Comparison of ENCODE assay signal across 9 cellular contexts in genomic region chr11:78080818-78081495, GRCh38. TPM values are rescaled to one million over a fixed set of nuclear protein-coding genes. Genes with fewer than 3 reads are reported as not detected.
A peak's percentile ranks its signal among the peaks of the same experiment; 100 is the strongest.
DNase-seq lines count a peak whose midpoint lies in the region; ATAC-seq and TF ChIP-seq lines count a peak whose summit lies in the region.
"Had no signal": no experiment of that assay in that cellular context is flagged by ENCODE, and none has a peak within 500 bp of the region (broad histone marks: within the 10 kb centered on the region; RNA-seq: fewer than 3 reads in every experiment).

No MANE protein-coding gene starts in this region.

- H3K79me2 ChIP-seq in DND-41 (ENCODE audit: insufficient read depth, low read length): peaks cover 41% of the 10 kb centered on the region
- H3K79me2 ChIP-seq in Loucy (ENCODE audit: insufficient read depth, low read length): peaks cover 42% of the 10 kb centered on the region

- in situ Hi-C loops in astrocyte of the cerebellum (cut with HindIII; ENCODE audit: low sequenced_read_pairs) (no loop called here), GM13977 (cut with MboI; ENCODE audit: low pct_unique_long_range_greater_than_20kb, low sequenced_read_pairs, unreplicated experiment) (no loop called here)

- no peak for ATAC-seq in DND-41 (ENCODE audit: insufficient read depth, low read depth)
- ATAC-seq in naive thymus-derived CD8-positive, alpha-beta T cell: no peak
- no peak for ATAC-seq in HG03159 (IDR thresholded peaks at IDR 0.05; ENCODE audit: unreplicated experiment)

- H3K27me3 ChIP-seq in DND-41 (ENCODE audit: insufficient read depth, low read length, poor library complexity) (no peaks in the 10 kb centered on the region), Loucy (ENCODE audit: insufficient read depth, low read length, poor library complexity, severe bottlenecking) (no peaks in the 10 kb centered on the region)

- peaks cover 44% of the 10 kb centered on the region for H3K4me1 ChIP-seq in DND-41 (ENCODE audit: insufficient read depth, low read length)
- H3K4me1 ChIP-seq in Loucy (ENCODE audit: insufficient read depth, low read length, poor library complexity, severe bottlenecking): peaks cover 40% of the 10 kb centered on the region

- TF ChIP-seq CTCF in DND-41 (IDR thresholded peaks at IDR 0.05; ENCODE audit: borderline replicate concordance, extremely low read depth, low read length, poor library complexity, severe bottlenecking) (no peak), Loucy (conservative IDR thresholded peaks at IDR 0.05; ENCODE audit: low read length) (no peak), astrocyte of the cerebellum (IDR thresholded peaks at IDR 0.05; ENCODE audit: low read depth, low read length, missing control alignments) (no peak), GM13977 (IDR thresholded peaks at IDR 0.05; ENCODE audit: extremely low read depth, insufficient read depth, missing control alignments) (no peak)

- H3K9me3 Mint-ChIP-seq in naive thymus-derived CD8-positive, alpha-beta T cell: no peaks in the 10 kb centered on the region

- peak overlapping the region; percentile 65 to 97 (median 86) for H3K27ac Mint-ChIP-seq in naive thymus-derived CD8-positive, alpha-beta T cell

- peak overlapping the region; percentile 92; the same call in 1 of the 2 replicates for H3K27ac ChIP-seq in DND-41 (ENCODE audit: low read length)

- no peaks in the 10 kb centered on the region for H3K27me3 Mint-ChIP-seq in naive thymus-derived CD8-positive, alpha-beta T cell

- peak overlapping the region; percentile 71 to 97 (median 94) for H3K4me3 Mint-ChIP-seq in naive thymus-derived CD8-positive, alpha-beta T cell

- peaks cover 0 to 4% (median 0%) of the 10 kb centered on the region in 3 donors for H3K36me3 Mint-ChIP-seq in naive thymus-derived CD8-positive, alpha-beta T cell

- H2AFZ ChIP-seq in DND-41 (ENCODE audit: low read depth, low read length) (peak overlapping the region; percentile 93), Loucy (ENCODE audit: low read length) (peak overlapping the region; percentile 9; the same call in 1 of the 2 replicates)

- H3K4me3 ChIP-seq in DND-41 (ENCODE audit: low read depth in 1 of 2, low read length in 2 of 2) (no peak overlapping the region), Loucy (ENCODE audit: low read length, poor library complexity, severe bottlenecking) (peak overlapping the region; percentile 92), astrocyte of the cerebellum (ENCODE audit: low read depth, low read length) (no peak overlapping the region)

- peaks cover 24 to 58% (median 50%) of the 10 kb centered on the region in 4 donors for H3K4me1 Mint-ChIP-seq in naive thymus-derived CD8-positive, alpha-beta T cell

- H3K9ac ChIP-seq in DND-41 (ENCODE audit: low read depth, low read length) (no peak overlapping the region), Loucy (ENCODE audit: low read depth, low read length, poor library complexity, severe bottlenecking) (peak overlapping the region; percentile 18)

- H4K20me1 ChIP-seq in DND-41 (ENCODE audit: insufficient read depth, low read length): peaks cover 14% of the 10 kb centered on the region
- H4K20me1 ChIP-seq in Loucy (ENCODE audit: insufficient read depth, low read length, poor library complexity, severe bottlenecking): peaks cover 28% of the 10 kb centered on the region

- H3K4me2 ChIP-seq in DND-41 (ENCODE audit: insufficient read depth, low read length) (peak overlapping the region; percentile 70; the same call in 1 of the 2 replicates), Loucy (ENCODE audit: low read depth, low read length, poor library complexity, severe bottlenecking) (peak overlapping the region; percentile 94)

- H3K9me2 ChIP-seq in Loucy (replicated peaks; ENCODE audit: low read depth, low read length): no peaks in the 10 kb centered on the region

- H3K9me3 ChIP-seq in DND-41 (ENCODE audit: insufficient read depth, low read length, severe bottlenecking) (no peaks in the 10 kb centered on the region), Loucy (ENCODE audit: insufficient read depth, low read depth, low read length) (no peaks in the 10 kb centered on the region)

- peak; percentile 29 for DNase-seq in DND-41
- peak; percentile 9 for DNase-seq in astrocyte of the cerebellum (ENCODE audit: low read depth)
- DNase-seq in naive thymus-derived CD8-positive, alpha-beta T cell: no peak
- no peak for DNase-seq in GM13977 (ENCODE audit: low spot score)
- no peak for DNase-seq in middle frontal gyrus (ENCODE audit: extremely low spot score, low spot score)
- DNase-seq: NCI-H2171 had no signal

- peaks cover 14% of the 10 kb centered on the region for H3K36me3 ChIP-seq in DND-41 (ENCODE audit: insufficient read depth, low read length)
- H3K36me3 ChIP-seq in Loucy (ENCODE audit: insufficient read depth, low read length): no peaks in the 10 kb centered on the region

- no peaks in the 10 kb centered on the region for H3F3A ChIP-seq in Loucy (ENCODE audit: low read depth)

- POLR2A ChIA-PET in naive thymus-derived CD8-positive, alpha-beta T cell (lab: Charles Lee): no interaction called here

RNA-seq across cellular contexts. Expression of gene NDUFC2, which starts 1.3 kb away (rescaled TPM):
- 10 to 100 TPM; 71.4 to 77.7 TPM for total RNA-seq in naive thymus-derived CD8-positive, alpha-beta T cell
- polyA plus RNA-seq in naive thymus-derived CD8-positive, alpha-beta T cell: 100 to 1,000 TPM; 158 to 206 (median 163) TPM

RNA-seq across cellular contexts. Expression of gene THRSP, which starts 17.3 kb away (rescaled TPM):
- total RNA-seq in naive thymus-derived CD8-positive, alpha-beta T cell: not detected
- polyA plus RNA-seq in naive thymus-derived CD8-positive, alpha-beta T cell: not detected
- total RNA-seq: epithelial cell of proximal tubule had no signal

RNA-seq across cellular contexts. Expression of gene KCTD14, which starts 57.9 kb away (rescaled TPM):
- under 1 TPM in 1 of 2 experiments, not detected in 1; 0.36 TPM for total RNA-seq in naive thymus-derived CD8-positive, alpha-beta T cell
- polyA plus RNA-seq in naive thymus-derived CD8-positive, alpha-beta T cell: under 1 TPM in 2 of 3 donors, not detected in 1; 0.13 to 0.33 TPM

RNA-seq across cellular contexts. Expression of gene ALG8, which starts 58.5 kb away (rescaled TPM):
- total RNA-seq in naive thymus-derived CD8-positive, alpha-beta T cell: 10 to 100 TPM; 37.4 to 40.3 TPM
- 10 to 100 TPM; 54.6 to 65.0 (median 64.4) TPM for polyA plus RNA-seq in naive thymus-derived CD8-positive, alpha-beta T cell

Comparison
In these comparisons a context has a peak if more than half of its experiments do, and no peak if none do; other contexts are left out.
1. DNase-seq: peak in DND-41 (single experiment) and astrocyte of the cerebellum (single experiment); none in naive thymus-derived CD8-positive, alpha-beta T cell (0 of 10), GM13977 (single experiment) and middle frontal gyrus (single experiment).